ENCODE assay signal across 10 cellular contexts in the genomic region with DNA sequence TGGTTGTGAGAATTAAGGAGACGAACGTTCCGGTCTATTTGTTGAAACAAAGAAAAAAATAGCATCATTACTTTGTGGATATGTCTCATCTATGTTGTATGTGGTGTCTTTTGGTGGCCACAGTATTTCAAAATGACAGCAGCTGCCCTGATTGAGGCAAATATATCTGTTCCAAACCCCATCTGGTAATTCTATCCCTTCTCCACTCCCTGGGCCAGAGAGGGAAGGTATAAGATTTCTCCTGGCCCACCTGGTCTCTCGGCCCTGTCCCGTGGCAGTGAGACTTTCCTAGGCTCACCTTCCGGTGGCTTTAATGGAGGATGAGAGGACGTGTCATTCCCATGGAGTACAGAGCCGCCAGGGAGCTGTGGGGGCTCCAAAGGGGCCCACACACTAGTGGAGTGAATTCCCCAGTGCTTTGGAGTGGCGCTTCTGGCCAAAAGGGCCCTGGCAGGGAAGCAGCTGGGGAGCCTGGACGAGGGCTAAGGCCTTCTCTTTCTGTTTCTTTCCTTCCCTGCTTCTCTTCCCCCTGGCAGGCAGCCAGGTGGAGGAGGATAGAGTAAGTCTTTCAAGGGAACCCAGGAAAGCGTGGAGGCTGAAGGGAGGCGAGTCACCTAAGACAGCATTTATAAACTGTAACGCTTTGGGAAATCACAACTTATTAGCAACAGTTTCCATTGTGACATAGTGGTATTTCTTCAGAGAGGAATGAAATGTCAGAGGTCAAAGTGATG. TPM values are rescaled to one million over a fixed set of nuclear protein-coding genes. Genes with fewer than 3 reads are reported as not detected.
A peak's percentile ranks its signal among the peaks of the same experiment; 100 is the strongest.
DNase-seq lines count a peak whose midpoint lies in the region; ATAC-seq and TF ChIP-seq lines count a peak whose summit lies in the region.
"Had no signal": no experiment of that assay in that cellular context is flagged by ENCODE, and none has a peak within 500 bp of the region (broad histone marks: within the 10 kb centered on the region; RNA-seq: fewer than 3 reads in every experiment).

No MANE protein-coding gene starts in this region.

- H3K4me3 ChIP-seq in breast epithelium (peak overlapping the region; percentile 20 to 92 (median 74)), left lung (peak overlapping the region in 1 of 2 donors; percentile 93), transverse colon (peak overlapping the region in 2 of 4 donors; percentile 8 to 99)

- H3K4me1 ChIP-seq in breast epithelium (peaks cover 0 to 50% of the 10 kb centered on the region in 2 donors), left lung (peaks cover 25 to 72% of the 10 kb centered on the region in 2 donors), transverse colon (peaks cover 49 to 65% (median 57%) of the 10 kb centered on the region in 4 donors)

- H3K27ac Mint-ChIP-seq in activated CD8-positive, alpha-beta memory T cell treated with anti-CD3 and anti-CD28 coated beads, Interleukin-2, amount 10 ng/mL, durations not matched to agents 7 days and 5 days, result peak overlapping the region; percentile 28

- H3K9me3 Mint-ChIP-seq in activated CD8-positive, alpha-beta memory T cell treated with anti-CD3 and anti-CD28 coated beads, Interleukin-2, amount 10 ng/mL, durations not matched to agents 7 days and 5 days (ENCODE audit: low read depth), result no peaks in the 10 kb centered on the region

- DNase-seq in activated CD8-positive, alpha-beta memory T cell treated with anti-CD3 and anti-CD28 coated beads, Interleukin-2, amount 10 ng/mL, durations not matched to agents 7 days and 5 days, result no peak
- no peak for DNase-seq in activated CD8-positive, alpha-beta memory T cell treated with anti-CD3 and anti-CD28 coated beads, Interleukin-2, amount 50 U/mL, for 48 hours
- no peak for DNase-seq in breast epithelium (ENCODE audit: low spot score in 2 of 2)
- DNase-seq in left lung, result peak in 1 of 2 donors; percentile 59
- no peak for DNase-seq in transverse colon
- no peak for DNase-seq in NCI-H2029 (lab: John Stamatoyannopoulos, UW)
- DNase-seq in DMS114 treated with DMSO at 0.1 percent for 48 hours (lab: John Stamatoyannopoulos, UW; ENCODE audit: unreplicated experiment), result no peak
- DNase-seq: NCI-H1417 had no signal

- peaks cover 56% of the 10 kb centered on the region for H3K4me1 Mint-ChIP-seq in activated CD8-positive, alpha-beta memory T cell treated with anti-CD3 and anti-CD28 coated beads, Interleukin-2, amount 10 ng/mL, durations not matched to agents 7 days and 5 days

- TF ChIP-seq CTCF in breast epithelium (IDR thresholded peaks at IDR 0.05), result no peak
- no peak for TF ChIP-seq CTCF in left lung (IDR thresholded peaks at IDR 0.05)
- no peak for TF ChIP-seq CTCF in transverse colon (IDR thresholded peaks at IDR 0.05)

- H3K36me3 ChIP-seq in breast epithelium, result no peaks in the 10 kb centered on the region
- peaks cover 0 to 57% of the 10 kb centered on the region in 2 donors for H3K36me3 ChIP-seq in left lung
- peaks cover 0 to 6% (median 1%) of the 10 kb centered on the region in 4 donors for H3K36me3 ChIP-seq in transverse colon

- no peak overlapping the region for H3K4me3 Mint-ChIP-seq in activated CD8-positive, alpha-beta memory T cell treated with anti-CD3 and anti-CD28 coated beads, Interleukin-2, amount 10 ng/mL, durations not matched to agents 7 days and 5 days

- TF ChIP-seq POLR2A in breast epithelium (IDR thresholded peaks at IDR 0.05) (no peak), transverse colon (IDR thresholded peaks at IDR 0.05) (peak; percentile 20)

- H3K27ac ChIP-seq in breast epithelium (peak overlapping the region; percentile 86 to 100), left lung (peak overlapping the region; percentile 99 to 100), transverse colon (peak overlapping the region; percentile 100)
- H3K27ac ChIP-seq: C4-2B had no signal

- intact Hi-C loops in breast epithelium (cut with DNase I; ENCODE audit: low total_unique reads) (no loop called here), left lung (cut with DNase I) (loop anchor here in 1 of 2 donors (10.0 kb wide), 1 partner anchor 693 kb away; no protein-coding TSS in a partner anchor), transverse colon (cut with DNase I; ENCODE audit: low total_unique reads) (loop anchor here (5.0 to 10.0 kb wide), 2 partner anchors 233 to 626 kb away; a partner anchor contains a TSS)

- no peaks in the 10 kb centered on the region for H3K27me3 Mint-ChIP-seq in activated CD8-positive, alpha-beta memory T cell treated with anti-CD3 and anti-CD28 coated beads, Interleukin-2, amount 10 ng/mL, durations not matched to agents 7 days and 5 days

- H3K36me3 Mint-ChIP-seq in activated CD8-positive, alpha-beta memory T cell treated with anti-CD3 and anti-CD28 coated beads, Interleukin-2, amount 10 ng/mL, durations not matched to agents 7 days and 5 days, result peaks cover 33% of the 10 kb centered on the region

- no peak for ATAC-seq in activated CD8-positive, alpha-beta memory T cell treated with anti-CD3 and anti-CD28 coated beads, Interleukin-2, amount 10 ng/mL, durations not matched to agents 7 days and 5 days
- ATAC-seq in left lung (no peak), HG02623 (IDR thresholded peaks at IDR 0.05; ENCODE audit: unreplicated experiment) (no peak)

- in situ Hi-C loops in transverse colon (cut with MboI; ENCODE audit: low pct_ligation_motif_present in 1 of 4, low pct_unique_long_range_greater_than_20kb in 1 of 4, low sequenced_read_pairs in 3 of 4), result no loop called here

- WGBS in transverse colon (ENCODE audit: low coverage in 1 of 2), 2 donors, result 53 to 60% methylated on average over 4 to 13 of the region's 13 CpGs

- CTCF ChIA-PET in activated CD8-positive, alpha-beta memory T cell treated with anti-CD3 and anti-CD28 coated beads, Interleukin-2, amount 10 ng/mL, durations not matched to agents 7 days and 5 days (lab: Charles Lee), result no interaction called here

- TF ChIP-seq EP300 in transverse colon (IDR thresholded peaks at IDR 0.05; ENCODE audit: low read depth), result no peak

- H3K9me3 ChIP-seq in breast epithelium, result no peaks in the 10 kb centered on the region
- H3K9me3 ChIP-seq in left lung, result no peaks in the 10 kb centered on the region
- H3K9me3 ChIP-seq in transverse colon, result no peaks in the 10 kb centered on the region

- H3K27me3 ChIP-seq in breast epithelium, result no peaks in the 10 kb centered on the region
- no peaks in the 10 kb centered on the region for H3K27me3 ChIP-seq in left lung
- no peaks in the 10 kb centered on the region for H3K27me3 ChIP-seq in transverse colon

RNA-seq across cellular contexts. Expression of a gene that starts 5.6 kb away (rescaled TPM):
- 10 to 100 TPM; 56.2 to 75.7 TPM for total RNA-seq in activated CD8-positive, alpha-beta memory T cell treated with anti-CD3 and anti-CD28 coated beads, Interleukin-2, amount 10 ng/mL, durations not matched to agents 7 days and 5 days
- total RNA-seq in breast epithelium (100 to 1,000 TPM; 106 to 116 (median 116) TPM), left lung (100 to 1,000 TPM in 1 of 2 donors, 10 to 100 TPM in 1; 83.4 to 114 TPM), transverse colon (100 to 1,000 TPM; 135 to 358 (median 233) TPM)
